ENCODE assay signal across 16 cellular contexts in the genomic region with DNA sequence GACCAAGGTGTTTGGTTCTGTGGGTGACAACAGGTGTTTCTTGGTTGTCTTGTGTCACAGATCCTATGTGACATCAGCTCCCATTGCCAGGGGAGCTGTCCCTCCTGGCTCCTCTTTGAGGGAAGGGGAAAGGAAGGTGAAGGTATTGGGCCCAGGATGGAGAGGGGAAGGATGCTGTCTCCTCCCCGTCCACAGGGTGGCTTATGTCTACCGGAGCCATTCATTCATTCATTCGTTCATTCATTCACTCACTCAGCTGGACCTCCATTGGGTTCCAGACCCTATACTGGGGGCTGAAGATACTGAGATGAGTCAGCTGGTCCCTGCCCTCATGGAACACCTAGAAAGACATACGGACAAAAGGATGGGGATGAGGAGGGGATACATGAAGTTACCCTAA. TPM values are rescaled to one million over a fixed set of nuclear protein-coding genes. Genes with fewer than 3 reads are reported as not detected.
DNase-seq lines count a peak whose midpoint lies in the region; ATAC-seq and TF ChIP-seq lines count a peak whose summit lies in the region.
"Had no signal": no experiment of that assay in that cellular context is flagged by ENCODE, and none has a peak within 500 bp of the region (broad histone marks: within the 10 kb centered on the region; RNA-seq: fewer than 3 reads in every experiment).

No MANE protein-coding gene starts in this region.

- TF ChIP-seq EP300 in SK-N-SH (IDR thresholded peaks at IDR 0.05; ENCODE audit: borderline replicate concordance in 1 of 2, low read depth in 1 of 2, low read length in 1 of 2) = no peak
- TF ChIP-seq EP300 in upper lobe of left lung (IDR thresholded peaks at IDR 0.05) = no peak

- CTCF ChIA-PET in SK-N-SH (lab: Yijun Ruan, JAX) = interaction anchor here (1.2 to 4.2 kb wide), 2 partner anchors 45 to 63 kb away, joined by 3 to 19 read pairs; no protein-coding TSS in a partner anchor

- no peaks in the 10 kb centered on the region for H3K9me3 ChIP-seq in SK-N-SH
- no peaks in the 10 kb centered on the region for H3K9me3 ChIP-seq in RWPE2 (ENCODE audit: severe bottlenecking)
- no peaks in the 10 kb centered on the region for H3K9me3 ChIP-seq in upper lobe of left lung
- no peaks in the 10 kb centered on the region for H3K9me3 ChIP-seq in SJCRH30 (replicated peaks)

- POLR2A ChIA-PET in SK-N-SH (lab: Yijun Ruan, JAX) = no interaction called here

- H3K4me1 ChIP-seq in SK-N-SH (ENCODE audit: control insufficient read depth in 1 of 2, insufficient read depth in 2 of 2, low read depth in 1 of 2, low read length in 1 of 2) (peaks cover 41 to 51% of the 10 kb centered on the region in 2 experiments), RWPE2 (ENCODE audit: insufficient read depth, poor library complexity, severe bottlenecking) (peaks cover 48% of the 10 kb centered on the region), upper lobe of left lung (peaks cover 27 to 39% (median 34%) of the 10 kb centered on the region in 4 donors), SJCRH30 (peaks cover 13% of the 10 kb centered on the region)

- TF ChIP-seq CTCF in SK-N-SH (IDR thresholded peaks at IDR 0.05) (no peak; the same call in 1 of the 2 replicates), RWPE2 (IDR thresholded peaks at IDR 0.05; ENCODE audit: poor library complexity, severe bottlenecking) (no peak), epithelial cell of proximal tubule (conservative IDR thresholded peaks at IDR 0.05; ENCODE audit: low read depth, low read length) (peak; percentile 30), upper lobe of left lung (IDR thresholded peaks at IDR 0.05) (no peak)

- TF ChIP-seq RAD21 in SK-N-SH (IDR thresholded peaks at IDR 0.05; ENCODE audit: low read length) = no peak

- H3K4me2 ChIP-seq in SK-N-SH = peak overlapping the region; percentile 65

- DNase-seq in SK-N-SH (no peak), RWPE2 (ENCODE audit: low spot score) (no peak), epithelial cell of proximal tubule (ENCODE audit: low read depth) (no peak), upper lobe of left lung (no peak), SJCRH30 (no peak), GOT3 (lab: John Stamatoyannopoulos, UW) (no peak), ureter (ENCODE audit: low spot score) (no peak)
- DNase-seq: activated naive CD4-positive, alpha-beta T cell treated with Interleukin-2 at 50 U/mL for 16 hours; CD4-positive, CD25-positive, alpha-beta regulatory T cell; left cardiac atrium; NCI-H2227 treated with DMSO at 0.1 percent for 48 hours; stimulated activated CD4-positive, alpha-beta T cell treated with anti-CD3 and anti-CD28 coated beads, Interleukin-4, amount 100 ng/mL, for 4 hours; T-helper 9 cell had no signal

- ATAC-seq in SK-N-SH treated with all-trans-retinoic acid at 6 μM for 48 hours = no peak
- ATAC-seq in RWPE2 (ENCODE audit: low read depth) = no peak
- no peak for ATAC-seq in upper lobe of left lung (ENCODE audit: low FRiP score in 2 of 2)

- 97% methylated on average over 4 of the region's 4 CpGs for WGBS in SK-N-SH (ENCODE audit: low lambda C conversion rate)
- 81 to 91% methylated on average over 4 of the region's 4 CpGs for WGBS in upper lobe of left lung, 2 donors

- H4K20me1 ChIP-seq in SK-N-SH (ENCODE audit: insufficient read depth) = no peaks in the 10 kb centered on the region

- H3K79me2 ChIP-seq in SK-N-SH (ENCODE audit: insufficient read depth) = peaks cover 37% of the 10 kb centered on the region

- TF ChIP-seq POLR2A in upper lobe of left lung (IDR thresholded peaks at IDR 0.05) = no peak

- peaks cover 78% of the 10 kb centered on the region for H3F3A ChIP-seq in SK-N-SH (replicated peaks; ENCODE audit: insufficient read depth)

- no peaks in the 10 kb centered on the region for H3K9me2 ChIP-seq in SK-N-SH

- no peak overlapping the region; the same call in 1 of the 2 replicates for H3K9ac ChIP-seq in SK-N-SH

- H3K4me3 ChIP-seq in SK-N-SH (ENCODE audit: low read depth in 2 of 2, low read length in 1 of 2) = no peak overlapping the region
- H3K4me3 ChIP-seq in RWPE2 (ENCODE audit: severe bottlenecking) = no peak overlapping the region
- H3K4me3 ChIP-seq in epithelial cell of proximal tubule (ENCODE audit: low read depth, low read length) = no peak overlapping the region
- H3K4me3 ChIP-seq in upper lobe of left lung = no peak overlapping the region
- no peak overlapping the region for H3K4me3 ChIP-seq in SJCRH30
- H3K4me3 ChIP-seq: skin epidermis had no signal

- H3K27ac ChIP-seq in SK-N-SH (ENCODE audit: low read depth in 2 of 2, low read length in 1 of 2) (peak overlapping the region in 1 of 2 experiments; percentile 96; a peak in 3 of 4 replicates), RWPE2 (ENCODE audit: poor library complexity, severe bottlenecking) (peak overlapping the region; percentile 91), upper lobe of left lung (peak overlapping the region; percentile 55 to 84 (median 72)), SJCRH30 (no peak overlapping the region)

- no peaks in the 10 kb centered on the region for H3K36me3 ChIP-seq in SK-N-SH (replicated peaks in 1 of 2; ENCODE audit: control insufficient read depth in 1 of 2, insufficient read depth in 2 of 2, low read length in 1 of 2)
- no peaks in the 10 kb centered on the region for H3K36me3 ChIP-seq in RWPE2 (ENCODE audit: low read depth)
- H3K36me3 ChIP-seq in upper lobe of left lung = no peaks in the 10 kb centered on the region
- no peaks in the 10 kb centered on the region; the same call in 1 of the 2 replicates for H3K36me3 ChIP-seq in SJCRH30

- no peak overlapping the region for H2AFZ ChIP-seq in SK-N-SH (ENCODE audit: low read depth)

- H3K27me3 ChIP-seq in SK-N-SH (ENCODE audit: insufficient read depth) (no peaks in the 10 kb centered on the region), RWPE2 (ENCODE audit: insufficient read depth, poor library complexity, severe bottlenecking) (no peaks in the 10 kb centered on the region), upper lobe of left lung (no peaks in the 10 kb centered on the region), SJCRH30 (no peaks in the 10 kb centered on the region)

TF ChIP-seq in SK-N-SH, 30 proteins besides CTCF, POLR2A, EP300 and RAD21 (continues in another document):
- TF ChIP-seq SIN3A (IDR thresholded peaks at IDR 0.05; ENCODE audit: borderline replicate concordance, low read depth, low read length) (no peak), TCF12 (IDR thresholded peaks at IDR 0.05) (no peak), RXRA (IDR thresholded peaks at IDR 0.05; ENCODE audit: borderline replicate concordance, low read depth) (no peak), NFIC (IDR thresholded peaks at IDR 0.05; ENCODE audit: borderline replicate concordance) (no peak), JUND (IDR thresholded peaks at IDR 0.05) (no peak)
- TF ChIP-seq, protein P1, sequence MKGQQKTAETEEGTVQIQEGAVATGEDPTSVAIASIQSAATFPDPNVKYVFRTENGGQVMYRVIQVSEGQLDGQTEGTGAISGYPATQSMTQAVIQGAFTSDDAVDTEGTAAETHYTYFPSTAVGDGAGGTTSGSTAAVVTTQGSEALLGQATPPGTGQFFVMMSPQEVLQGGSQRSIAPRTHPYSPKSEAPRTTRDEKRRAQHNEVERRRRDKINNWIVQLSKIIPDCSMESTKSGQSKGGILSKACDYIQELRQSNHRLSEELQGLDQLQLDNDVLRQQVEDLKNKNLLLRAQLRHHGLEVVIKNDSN (IDR thresholded peaks at IDR 0.05; ENCODE audit: borderline replicate concordance, low read depth) = no peak
- TF ChIP-seq, protein P2, sequence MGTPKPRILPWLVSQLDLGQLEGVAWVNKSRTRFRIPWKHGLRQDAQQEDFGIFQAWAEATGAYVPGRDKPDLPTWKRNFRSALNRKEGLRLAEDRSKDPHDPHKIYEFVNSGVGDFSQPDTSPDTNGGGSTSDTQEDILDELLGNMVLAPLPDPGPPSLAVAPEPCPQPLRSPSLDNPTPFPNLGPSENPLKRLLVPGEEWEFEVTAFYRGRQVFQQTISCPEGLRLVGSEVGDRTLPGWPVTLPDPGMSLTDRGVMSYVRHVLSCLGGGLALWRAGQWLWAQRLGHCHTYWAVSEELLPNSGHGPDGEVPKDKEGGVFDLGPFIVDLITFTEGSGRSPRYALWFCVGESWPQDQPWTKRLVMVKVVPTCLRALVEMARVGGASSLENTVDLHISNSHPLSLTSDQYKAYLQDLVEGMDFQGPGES (IDR thresholded peaks at IDR 0.05; ENCODE audit: low read depth, low read length) = no peak

TF ChIP-seq in SK-N-SH treated with all-trans-retinoic acid at 6 μM for 48 hours, 23 proteins besides CTCF, POLR2A, EP300 and RAD21:
- TF ChIP-seq OSR1 (CRISPR knock-in tag; IDR thresholded peaks at IDR 0.05) (no peak), BACH2 (CRISPR knock-in tag; IDR thresholded peaks at IDR 0.05; ENCODE audit: borderline replicate concordance) (no peak), ZFP30 (CRISPR knock-in tag; IDR thresholded peaks at IDR 0.05) (no peak), RARB (CRISPR knock-in tag; IDR thresholded peaks at IDR 0.05) (no peak), ZNF8 (CRISPR knock-in tag; IDR thresholded peaks at IDR 0.05) (no peak), ZNF565 (CRISPR knock-in tag; conservative IDR thresholded peaks at IDR 0.05; ENCODE audit: low read depth) (no peak), GLIS3 (CRISPR knock-in tag; IDR thresholded peaks at IDR 0.05) (no peak), ARNTL (CRISPR knock-in tag; IDR thresholded peaks at IDR 0.05; ENCODE audit: borderline replicate concordance, low read depth) (no peak), TCF4 (CRISPR knock-in tag; IDR thresholded peaks at IDR 0.05; ENCODE audit: borderline replicate concordance) (no peak), ISL1 (CRISPR knock-in tag; IDR thresholded peaks at IDR 0.05) (no peak), ZFP3 (CRISPR knock-in tag; IDR thresholded peaks at IDR 0.05) (no peak), ZC3H10 (CRISPR knock-in tag; IDR thresholded peaks at IDR 0.05) (no peak)
- TF ChIP-seq, protein P3, sequence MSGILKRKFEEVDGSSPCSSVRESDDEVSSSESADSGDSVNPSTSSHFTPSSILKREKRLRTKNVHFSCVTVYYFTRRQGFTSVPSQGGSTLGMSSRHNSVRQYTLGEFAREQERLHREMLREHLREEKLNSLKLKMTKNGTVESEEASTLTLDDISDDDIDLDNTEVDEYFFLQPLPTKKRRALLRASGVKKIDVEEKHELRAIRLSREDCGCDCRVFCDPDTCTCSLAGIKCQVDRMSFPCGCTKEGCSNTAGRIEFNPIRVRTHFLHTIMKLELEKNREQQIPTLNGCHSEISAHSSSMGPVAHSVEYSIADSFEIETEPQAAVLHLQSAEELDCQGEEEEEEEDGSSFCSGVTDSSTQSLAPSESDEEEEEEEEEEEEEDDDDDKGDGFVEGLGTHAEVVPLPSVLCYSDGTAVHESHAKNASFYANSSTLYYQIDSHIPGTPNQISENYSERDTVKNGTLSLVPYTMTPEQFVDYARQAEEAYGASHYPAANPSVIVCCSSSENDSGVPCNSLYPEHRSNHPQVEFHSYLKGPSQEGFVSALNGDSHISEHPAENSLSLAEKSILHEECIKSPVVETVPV (CRISPR knock-in tag; IDR thresholded peaks at IDR 0.05) = no peak

RNA-seq across cellular contexts. Expression of a gene that starts 38.9 kb away (rescaled TPM):
- polyA plus RNA-seq in SK-N-SH (2012; rRNA removed) = 18.6 and 25.2 TPM in 2 replicates
- polyA plus RNA-seq in SK-N-SH (2012; cell fraction: cytosol; rRNA removed) = 9.1 and 15.3 TPM in 2 replicates
- 11.5 and 14.4 TPM in 2 replicates for polyA plus RNA-seq in SK-N-SH (2012; cell fraction: nucleus; rRNA removed)
- 47.8 and 93.6 TPM in 2 replicates for total RNA-seq in epithelial cell of proximal tubule
- total RNA-seq in upper lobe of left lung = 1 to 10 TPM; 1.0 to 8.8 (median 5.6) TPM
- 29.8 and 32.4 TPM in 2 replicates for total RNA-seq in SJCRH30 (2014; rRNA removed; shearing (Covaris generic))
- 14.6 TPM for total RNA-seq in ureter
- total RNA-seq: activated CD4-positive, alpha-beta T cell treated with anti-CD3 and anti-CD28 coated beads for 36 hours; CD4-positive, CD25-positive, alpha-beta regulatory T cell had no signal
- polyA plus RNA-seq: CD4-positive, CD25-positive, alpha-beta regulatory T cell had no signal
